In the genomic region with DNA sequence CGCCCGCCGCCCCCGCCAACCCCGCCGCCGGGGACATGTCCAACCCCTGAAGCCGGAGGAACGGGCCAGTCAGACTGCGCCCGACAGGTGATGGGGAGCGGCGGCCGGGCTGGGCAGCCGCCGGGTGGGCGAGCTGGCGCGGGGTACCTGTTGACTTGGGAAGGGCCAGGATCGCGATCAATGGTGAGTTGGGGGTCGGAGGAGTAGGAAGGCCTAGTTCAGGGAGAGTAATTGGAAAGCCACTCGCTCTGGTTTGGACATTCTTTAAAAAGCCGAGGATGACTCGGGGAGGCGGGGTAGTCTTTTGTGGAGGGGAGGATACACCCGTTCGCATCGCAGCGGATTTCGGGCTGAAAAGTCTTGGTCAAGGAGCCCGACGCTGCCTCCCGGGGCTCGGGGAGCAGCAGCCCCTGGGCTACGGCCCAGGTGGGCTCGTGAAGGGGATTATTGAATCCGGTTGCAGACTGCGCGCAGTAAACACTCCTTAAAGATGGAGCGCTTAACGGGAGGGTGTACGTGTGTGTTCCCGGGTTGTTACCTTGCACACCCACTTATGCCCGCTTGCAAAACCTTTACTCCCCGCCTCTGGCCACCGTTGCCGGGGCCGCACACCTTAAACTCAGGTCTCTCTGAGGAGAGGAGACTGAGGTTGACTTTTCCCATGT, we compare ENCODE assay signal across 8 cellular contexts.
DNase-seq lines count a peak whose midpoint lies in the region; ATAC-seq and TF ChIP-seq lines count a peak whose summit lies in the region.

No MANE protein-coding gene starts in this region.

- peak; percentile 13 for ATAC-seq in GM21526 (IDR thresholded peaks at IDR 0.05; ENCODE audit: low FRiP score, unreplicated experiment)
- ATAC-seq in HG03039 (IDR thresholded peaks at IDR 0.05; ENCODE audit: unreplicated experiment): no peak

- peaks cover 0 to 6% (median 2%) of the 10 kb centered on the region in 3 donors for H3K36me3 Mint-ChIP-seq in CD8-positive, alpha-beta memory T cell
- H3K36me3 Mint-ChIP-seq in activated T-helper 1 cell treated with anti-CD3 and anti-CD28 coated beads, Interleukin-12 subunit alpha, Interleukin-12 subunit beta, Interleukin-2, Interleukin-4 antibody, amounts not matched to agents 30 ng/mL and 10 ng/mL and 1 ng/mL, durations not matched to agents 14 hours and 24 hours and 36 hours (ENCODE audit: low read depth): no peaks in the 10 kb centered on the region
- H3K36me3 Mint-ChIP-seq in neural crest cell (ENCODE audit: low read depth): no peaks in the 10 kb centered on the region

- DNase-seq in CD8-positive, alpha-beta memory T cell: peak in 3 of 5 donors; percentile 5 to 50 (median 9)
- DNase-seq in MG63 (no peak), foreskin fibroblast (peak in 1 of 2 donors; percentile 59), neural crest cell (ENCODE audit: low read depth, low spot score) (no peak), putamen (ENCODE audit: low spot score) (no peak)
- DNase-seq in activated T-helper 1 cell treated with anti-CD3 and anti-CD28 coated beads, Interleukin-12 subunit alpha, Interleukin-12 subunit beta, Interleukin-2, Interleukin-4 antibody, amounts not matched to agents 30 ng/mL and 10 ng/mL and 1 ng/mL, durations not matched to agents 14 hours and 24 hours and 36 hours (ENCODE audit: low spot score): no peak

- intact Hi-C loops in activated T-helper 1 cell treated with anti-CD3 and anti-CD28 coated beads, Interleukin-12 subunit alpha, Interleukin-12 subunit beta, Interleukin-2, Interleukin-4 antibody, amounts not matched to agents 30 ng/mL and 10 ng/mL and 1 ng/mL, durations not matched to agents 14 hours and 24 hours and 36 hours (cut with micrococcal nuclease): loop anchor here (5.0 kb wide), 2 partner anchors 116 to 124 kb away; partner anchors contain the start of gene GOSR1

- peaks cover 20 to 29% (median 28%) of the 10 kb centered on the region in 3 donors for H3K4me1 Mint-ChIP-seq in CD8-positive, alpha-beta memory T cell
- peaks cover 19% of the 10 kb centered on the region for H3K4me1 Mint-ChIP-seq in activated T-helper 1 cell treated with anti-CD3 and anti-CD28 coated beads, Interleukin-12 subunit alpha, Interleukin-12 subunit beta, Interleukin-2, Interleukin-4 antibody, amounts not matched to agents 30 ng/mL and 10 ng/mL and 1 ng/mL, durations not matched to agents 14 hours and 24 hours and 36 hours (ENCODE audit: low read depth)
- H3K4me1 Mint-ChIP-seq in neural crest cell: peaks cover 23% of the 10 kb centered on the region

- peak overlapping the region; percentile 96 to 99 (median 97) for H3K4me3 Mint-ChIP-seq in CD8-positive, alpha-beta memory T cell
- peak overlapping the region; percentile 95 for H3K4me3 Mint-ChIP-seq in activated T-helper 1 cell treated with anti-CD3 and anti-CD28 coated beads, Interleukin-12 subunit alpha, Interleukin-12 subunit beta, Interleukin-2, Interleukin-4 antibody, amounts not matched to agents 30 ng/mL and 10 ng/mL and 1 ng/mL, durations not matched to agents 14 hours and 24 hours and 36 hours
- peak overlapping the region; percentile 99 for H3K4me3 Mint-ChIP-seq in neural crest cell

- H3K9me3 ChIP-seq in CD8-positive, alpha-beta memory T cell (ENCODE audit: low read length): no peaks in the 10 kb centered on the region
- no peaks in the 10 kb centered on the region for H3K9me3 ChIP-seq in MG63

- H3K4me1 ChIP-seq in CD8-positive, alpha-beta memory T cell (ENCODE audit: insufficient read depth, low read length): no peaks in the 10 kb centered on the region

- H3K4me3 ChIP-seq in CD8-positive, alpha-beta memory T cell (ENCODE audit: low read length): peak overlapping the region; percentile 57
- H3K4me3 ChIP-seq in MG63 (peak overlapping the region; percentile 98), foreskin fibroblast (ENCODE audit: low read depth in 1 of 2, low read length in 2 of 2) (peak overlapping the region; percentile 83 to 90)

- CTCF ChIA-PET in CD8-positive, alpha-beta memory T cell (lab: Charles Lee): no interaction called here

- H3K9me3 Mint-ChIP-seq in CD8-positive, alpha-beta memory T cell: no peaks in the 10 kb centered on the region
- H3K9me3 Mint-ChIP-seq in activated T-helper 1 cell treated with anti-CD3 and anti-CD28 coated beads, Interleukin-12 subunit alpha, Interleukin-12 subunit beta, Interleukin-2, Interleukin-4 antibody, amounts not matched to agents 30 ng/mL and 10 ng/mL and 1 ng/mL, durations not matched to agents 14 hours and 24 hours and 36 hours: peaks cover 3% of the 10 kb centered on the region
- no peaks in the 10 kb centered on the region for H3K9me3 Mint-ChIP-seq in neural crest cell

- H3K27me3 ChIP-seq in CD8-positive, alpha-beta memory T cell (ENCODE audit: insufficient read depth, low read length, poor library complexity, severe bottlenecking): no peaks in the 10 kb centered on the region
- no peaks in the 10 kb centered on the region for H3K27me3 ChIP-seq in MG63

- H3K36me3 ChIP-seq in CD8-positive, alpha-beta memory T cell (ENCODE audit: insufficient read depth, low read length): no peaks in the 10 kb centered on the region
- H3K36me3 ChIP-seq in MG63: no peaks in the 10 kb centered on the region; the same call in 1 of the 2 replicates

- peak overlapping the region; percentile 29 for H3K27ac ChIP-seq in CD8-positive, alpha-beta memory T cell (ENCODE audit: low read depth, low read length)

- POLR2A ChIA-PET in CD8-positive, alpha-beta memory T cell (lab: Charles Lee): interaction anchor here (0.8 kb wide), 1 partner anchor 124 kb away, joined by 4 read pairs; the partner anchor contains the start of gene GOSR1

- no peaks in the 10 kb centered on the region for H3K27me3 Mint-ChIP-seq in CD8-positive, alpha-beta memory T cell
- peaks cover 24% of the 10 kb centered on the region for H3K27me3 Mint-ChIP-seq in activated T-helper 1 cell treated with anti-CD3 and anti-CD28 coated beads, Interleukin-12 subunit alpha, Interleukin-12 subunit beta, Interleukin-2, Interleukin-4 antibody, amounts not matched to agents 30 ng/mL and 10 ng/mL and 1 ng/mL, durations not matched to agents 14 hours and 24 hours and 36 hours (ENCODE audit: insufficient read depth)
- H3K27me3 Mint-ChIP-seq in neural crest cell (ENCODE audit: low read depth): no peaks in the 10 kb centered on the region

- H3K27ac Mint-ChIP-seq in CD8-positive, alpha-beta memory T cell: peak overlapping the region; percentile 69 to 97 (median 91)
- H3K27ac Mint-ChIP-seq in activated T-helper 1 cell treated with anti-CD3 and anti-CD28 coated beads, Interleukin-12 subunit alpha, Interleukin-12 subunit beta, Interleukin-2, Interleukin-4 antibody, amounts not matched to agents 30 ng/mL and 10 ng/mL and 1 ng/mL, durations not matched to agents 14 hours and 24 hours and 36 hours: peak overlapping the region; percentile 92
- H3K27ac Mint-ChIP-seq in neural crest cell (ENCODE audit: unreplicated experiment): peak overlapping the region; percentile 99

- TF ChIP-seq CTCF in foreskin fibroblast (IDR thresholded peaks at IDR 0.05; ENCODE audit: low read depth, low read length): no peak
- no peak for TF ChIP-seq CTCF in neural crest cell (conservative IDR thresholded peaks at IDR 0.05)

Comparison
In these comparisons a context has a peak if more than half of its experiments do, and no peak if none do; other contexts are left out.
1. DNase-seq: peak in CD8-positive, alpha-beta memory T cell (3 of 5); none in MG63 (single experiment), activated T-helper 1 cell treated with anti-CD3 and anti-CD28 coated beads, Interleukin-12 subunit alpha, Interleukin-12 subunit beta, Interleukin-2, Interleukin-4 antibody, amounts not matched to agents 30 ng/mL and 10 ng/mL and 1 ng/mL, durations not matched to agents 14 hours and 24 hours and 36 hours (single experiment), neural crest cell (single experiment) and putamen (single experiment).
2. Peak in every context shown above with its lines, with median percentiles within 50 percentile points of each other: H3K4me3 ChIP-seq, H3K27ac Mint-ChIP-seq and H3K4me3 Mint-ChIP-seq.